ENCODE assay signal across 2 cellular contexts in genomic region chr10:79173582-79174262, GRCh38.
TF ChIP-seq lines count a peak whose summit lies in the region.

No MANE protein-coding gene starts in this region.

TF ChIP-seq in HEK293, 187 proteins besides CTCF, POLR2A, EP300 and RAD21:
- TF ChIP-seq ZNF654 (tag by site-specific recombination; IDR thresholded peaks at IDR 0.05; ENCODE audit: low read depth) (no peak), PRDM4 (tag by site-specific recombination; IDR thresholded peaks at IDR 0.05) (peak; percentile 22; the same call in 1 of the 2 replicates), SP2 (tag by site-specific recombination; IDR thresholded peaks at IDR 0.05) (no peak), ZNF664 (tag by site-specific recombination; IDR thresholded peaks at IDR 0.05) (peak; percentile 63), GFI1B (tag by site-specific recombination; IDR thresholded peaks at IDR 0.05) (no peak)

TF ChIP-seq in H1, 55 proteins besides CTCF, POLR2A, EP300 and RAD21:
- no peak for TF ChIP-seq TCF12 (IDR thresholded peaks at IDR 0.05; ENCODE audit: low read depth, low read length)
- no peak for TF ChIP-seq ZNF274 (IDR thresholded peaks at IDR 0.05; ENCODE audit: borderline replicate concordance, extremely low read depth, low read length)
- TF ChIP-seq RNF2 (IDR thresholded peaks at IDR 0.05; ENCODE audit: borderline replicate concordance, low read depth, low read length, missing control alignments, poor library complexity, severe bottlenecking), result no peak
- no peak for TF ChIP-seq TAF1 (IDR thresholded peaks at IDR 0.05; ENCODE audit: low read depth, low read length)
- no peak for TF ChIP-seq SIX5 (IDR thresholded peaks at IDR 0.05; ENCODE audit: low read depth, low read length)
- no peak for TF ChIP-seq SP2 (IDR thresholded peaks at IDR 0.05; ENCODE audit: low read length)
- TF ChIP-seq CTBP2 (IDR thresholded peaks at IDR 0.05; ENCODE audit: borderline replicate concordance, insufficient read depth, insufficient read length, low read length), result no peak
- TF ChIP-seq, protein P1, sequence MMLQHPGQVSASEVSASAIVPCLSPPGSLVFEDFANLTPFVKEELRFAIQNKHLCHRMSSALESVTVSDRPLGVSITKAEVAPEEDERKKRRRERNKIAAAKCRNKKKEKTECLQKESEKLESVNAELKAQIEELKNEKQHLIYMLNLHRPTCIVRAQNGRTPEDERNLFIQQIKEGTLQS (IDR thresholded peaks at IDR 0.05; ENCODE audit: insufficient read depth, low read depth, low read length), result no peak
- TF ChIP-seq EZH2 (IDR thresholded peaks at IDR 0.05; ENCODE audit: low read depth, low read length, severe bottlenecking), result no peak
- no peak for TF ChIP-seq HDAC2 (IDR thresholded peaks at IDR 0.05; ENCODE audit: borderline replicate concordance in 1 of 2, low read depth in 2 of 2, low read length in 2 of 2)
- TF ChIP-seq POLR2AphosphoS5 (IDR thresholded peaks at IDR 0.05; ENCODE audit: low read depth, low read length), result no peak
- no peak for TF ChIP-seq CBX5 (IDR thresholded peaks at IDR 0.05; ENCODE audit: low read depth, low read length)
- TF ChIP-seq TBP (IDR thresholded peaks at IDR 0.05; ENCODE audit: low read depth, low read length), result no peak
- TF ChIP-seq SAP30 (IDR thresholded peaks at IDR 0.05; ENCODE audit: insufficient read depth, insufficient replicate concordance, low read length), result no peak
- TF ChIP-seq KDM4A (IDR thresholded peaks at IDR 0.05; ENCODE audit: low read depth, low read length, severe bottlenecking), result no peak
- no peak for TF ChIP-seq SRF (IDR thresholded peaks at IDR 0.05; ENCODE audit: low read depth, low read length)
- TF ChIP-seq SIRT6 (IDR thresholded peaks at IDR 0.05; ENCODE audit: low read length), result no peak
- no peak for TF ChIP-seq NANOG (IDR thresholded peaks at IDR 0.05; ENCODE audit: insufficient read depth, low read depth, low read length, poor library complexity, severe bottlenecking)
TF ChIP-seq in H1: peak in this region for 0.
